19 cellular contexts compared by ENCODE assay signal in genomic region chr2:32760628-32761027, GRCh38.
"Had no signal": no experiment of that assay in that cellular context is flagged by ENCODE, and none has a peak within 500 bp of the region (broad histone marks: within the 10 kb centered on the region; RNA-seq: fewer than 3 reads in every experiment).

No MANE protein-coding gene starts in this region.

- H3K9ac ChIP-seq: KMS-11 had no signal

- H3K9me3 Mint-ChIP-seq: IgD-negative memory B cell had no signal

- H3K4me3 ChIP-seq: K562 had no signal

- H3K27ac ChIP-seq: KMS-11, RWPE1 had no signal

- H3K4me2 ChIP-seq: KMS-11 had no signal

- DNase-seq: Kasumi-1, MV-4-11, NCI-H1048, NCI-H1105, NCI-H1417, NCI-H1436 treated with DMSO at 0.1 percent for 48 hours, NCI-H1694, NCI-H187 treated with DMSO at 0.1 percent for 48 hours, NCI-H2029 treated with DMSO at 0.1 percent for 48 hours, NCI-H2171 treated with DMSO at 0.1 percent for 48 hours, NCI-H345, NCI-H446 treated with DMSO at 0.1 percent for 48 hours, NCI-H510A treated with DMSO at 0.1 percent for 48 hours, NCI-H526, SHP77 had no signal

- H3K27me3 Mint-ChIP-seq: IgD-negative memory B cell had no signal

- H3K4me3 Mint-ChIP-seq: IgD-negative memory B cell had no signal

- FAIRE-seq: K562 had no signal
